24 cellular contexts compared by ENCODE assay signal in the genomic region with DNA sequence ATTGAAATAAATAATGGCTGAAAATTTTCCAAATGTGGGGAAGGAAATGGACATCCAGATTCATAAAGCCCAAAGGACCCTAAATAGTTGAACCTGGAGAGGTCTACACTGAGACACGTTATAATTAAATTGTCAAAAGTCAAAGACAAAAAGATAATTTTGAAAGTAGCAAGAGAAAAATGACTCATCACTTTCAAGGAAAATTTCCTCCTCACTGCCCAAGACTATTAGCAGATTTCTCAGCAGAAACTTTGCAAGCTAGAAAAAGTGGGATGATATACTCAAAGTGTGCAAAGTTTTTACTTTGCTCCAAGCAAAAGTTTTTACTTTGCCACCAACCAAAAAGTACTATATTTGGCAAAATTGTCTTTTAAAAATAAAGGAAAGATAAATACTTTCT. TPM values are rescaled to one million over a fixed set of nuclear protein-coding genes. Genes with fewer than 3 reads are reported as not detected.
DNase-seq lines count a peak whose midpoint lies in the region; ATAC-seq and TF ChIP-seq lines count a peak whose summit lies in the region.
"Had no signal": no experiment of that assay in that cellular context is flagged by ENCODE, and none has a peak within 500 bp of the region (broad histone marks: within the 10 kb centered on the region; RNA-seq: fewer than 3 reads in every experiment).

No MANE protein-coding gene starts in this region.

- no peaks in the 10 kb centered on the region for H3K36me3 ChIP-seq in HCT116 (ENCODE audit: control insufficient read depth in 1 of 2, insufficient read depth in 2 of 2, low read length in 2 of 2)
- H3K36me3 ChIP-seq: adrenal gland, cardiac muscle cell, ovary, SJSA1, thyroid gland had no signal

- DNase-seq in HCT116 (ENCODE audit: low read depth, low spot score): no peak
- DNase-seq in RPMI7951 (ENCODE audit: low read depth): peak; percentile 18
- peak; percentile 1 for DNase-seq in kidney glomerular epithelial cell (lab: John Stamatoyannopoulos, UW)
- no peak for DNase-seq in AG20443 (ENCODE audit: low spot score)
- no peak for DNase-seq in DMS 273 (lab: John Stamatoyannopoulos, UW; ENCODE audit: unreplicated experiment)
- DNase-seq: activated T-cell treated with anti-CD3 and anti-CD28 coated beads, Interleukin-2, amount 50 U/mL, for 1 hour; adrenal gland; DMS79; head of caudate nucleus; naive thymus-derived CD8-positive, alpha-beta T cell; NCI-H1092; NCI-H187 treated with DMSO at 0.1 percent for 48 hours; NCI-H748 treated with DMSO at 0.1 percent for 48 hours; ovary; right cardiac atrium; T-helper 1 cell; thyroid gland had no signal

- no peak for ATAC-seq in HCT116
- ATAC-seq: GM12878; left lobe of liver; naive thymus-derived CD8-positive, alpha-beta T cell; right cardiac atrium had no signal

- no peak overlapping the region for H3K4me3 ChIP-seq in HCT116 (replicated peaks in 1 of 2; ENCODE audit: low read depth in 1 of 2, low read length in 2 of 2)
- H3K4me3 ChIP-seq: adrenal gland, cardiac muscle cell, GM12878, ovary, SJSA1, thyroid gland had no signal

- peak overlapping the region; percentile 13 for H2AFZ ChIP-seq in HCT116 (ENCODE audit: low read depth, low read length, poor library complexity, severe bottlenecking)

- H3K9ac ChIP-seq in HCT116 (ENCODE audit: low read length): no peak overlapping the region

- no peaks in the 10 kb centered on the region for H3K9me3 ChIP-seq in HCT116 (ENCODE audit: control insufficient read depth in 1 of 2, insufficient read depth in 1 of 2, low read depth in 1 of 2, low read length in 2 of 2)
- H3K9me3 ChIP-seq: SJSA1, thyroid gland had no signal

- POLR2A ChIA-PET in HCT116 (lab: Charles Lee): interaction anchor here (1.0 kb wide), 1 partner anchor 58 kb away, joined by 3 read pairs; no protein-coding TSS in a partner anchor

- intact Hi-C loops in HCT116 (cut with micrococcal nuclease): no loop called here

- no peaks in the 10 kb centered on the region for H4K20me1 ChIP-seq in HCT116 (ENCODE audit: insufficient read depth)

- CTCF ChIA-PET in HCT116 (lab: Charles Lee): interaction anchor here (2.0 kb wide), 1 partner anchor 9 kb away, joined by 8 read pairs; no protein-coding TSS in a partner anchor

- TF ChIP-seq POLR2A in HCT116 (IDR thresholded peaks at IDR 0.05; ENCODE audit: borderline replicate concordance, extremely low read depth, insufficient read depth, insufficient read length): no peak

- H3K4me2 ChIP-seq in HCT116 (ENCODE audit: low read length): no peak overlapping the region

- no peak overlapping the region for H3K27ac ChIP-seq in HCT116 (ENCODE audit: low read depth, low read length)
- H3K27ac ChIP-seq: adrenal gland, cardiac muscle cell, ovary, SJSA1, thyroid gland had no signal

- H3K9me2 ChIP-seq in HCT116 (ENCODE audit: insufficient read depth): no peaks in the 10 kb centered on the region

- no peak for TF ChIP-seq RAD21 in HCT116 (IDR thresholded peaks at IDR 0.05; ENCODE audit: low read depth)

- H3K79me2 ChIP-seq in HCT116 (ENCODE audit: insufficient read depth, low read length): no peaks in the 10 kb centered on the region

- TF ChIP-seq CTCF in HCT116 (IDR thresholded peaks at IDR 0.05 in 2 of 3, conservative IDR thresholded peaks at IDR 0.05 in 1 of 3; ENCODE audit: borderline replicate concordance in 1 of 3, insufficient read depth in 1 of 3, low read depth in 2 of 3, low read length in 2 of 3): no peak

- no peaks in the 10 kb centered on the region for H3K27me3 ChIP-seq in HCT116 (ENCODE audit: insufficient read depth, low read length)
- H3K27me3 ChIP-seq: adrenal gland, ovary, SJSA1, thyroid gland had no signal

- H3K4me1 ChIP-seq in HCT116 (ENCODE audit: control insufficient read depth in 1 of 2, insufficient read depth in 2 of 2, low read length in 2 of 2): peaks cover 0 to 13% of the 10 kb centered on the region in 2 experiments; a peak in 2 of 4 replicates
- H3K4me1 ChIP-seq: adrenal gland, SJSA1 had no signal

- RAD21 ChIA-PET in HCT116 (lab: Charles Lee; ENCODE audit: low non-redundant PET in 1 of 2, low total read pairs in 2 of 2, uncharacterized antibody in 2 of 2, unreplicated experiment in 2 of 2): no interaction called here

- no TSS peak for BruUV-seq in HCT116 (replicated peaks; lab: Mats Ljungman, UMichigan)

TF ChIP-seq in HCT116, 20 proteins besides CTCF, POLR2A, EP300 and RAD21:
- no peak for TF ChIP-seq CBX3 (IDR thresholded peaks at IDR 0.05; ENCODE audit: low read depth)
- no peak for TF ChIP-seq JUND (IDR thresholded peaks at IDR 0.05)
- no peak for TF ChIP-seq ZNF274 (IDR thresholded peaks at IDR 0.05; ENCODE audit: low read depth, low read length)
- TF ChIP-seq, protein P1, sequence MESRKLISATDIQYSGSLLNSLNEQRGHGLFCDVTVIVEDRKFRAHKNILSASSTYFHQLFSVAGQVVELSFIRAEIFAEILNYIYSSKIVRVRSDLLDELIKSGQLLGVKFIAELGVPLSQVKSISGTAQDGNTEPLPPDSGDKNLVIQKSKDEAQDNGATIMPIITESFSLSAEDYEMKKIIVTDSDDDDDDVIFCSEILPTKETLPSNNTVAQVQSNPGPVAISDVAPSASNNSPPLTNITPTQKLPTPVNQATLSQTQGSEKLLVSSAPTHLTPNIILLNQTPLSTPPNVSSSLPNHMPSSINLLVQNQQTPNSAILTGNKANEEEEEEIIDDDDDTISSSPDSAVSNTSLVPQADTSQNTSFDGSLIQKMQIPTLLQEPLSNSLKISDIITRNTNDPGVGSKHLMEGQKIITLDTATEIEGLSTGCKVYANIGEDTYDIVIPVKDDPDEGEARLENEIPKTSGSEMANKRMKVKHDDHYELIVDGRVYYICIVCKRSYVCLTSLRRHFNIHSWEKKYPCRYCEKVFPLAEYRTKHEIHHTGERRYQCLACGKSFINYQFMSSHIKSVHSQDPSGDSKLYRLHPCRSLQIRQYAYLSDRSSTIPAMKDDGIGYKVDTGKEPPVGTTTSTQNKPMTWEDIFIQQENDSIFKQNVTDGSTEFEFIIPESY (IDR thresholded peaks at IDR 0.05; ENCODE audit: extremely low read depth, insufficient replicate concordance, low read length): no peak
- TF ChIP-seq CEBPB (IDR thresholded peaks at IDR 0.05; ENCODE audit: low read depth): no peak
- peak; percentile 23; the same call in 1 of the 2 replicates for TF ChIP-seq FOSL1 (IDR thresholded peaks at IDR 0.05; ENCODE audit: low read depth)
- TF ChIP-seq SRF (IDR thresholded peaks at IDR 0.05; ENCODE audit: low read depth): no peak

RNA-seq across cellular contexts. Expression of a gene that starts 15.9 kb away (rescaled TPM):
- not detected for total RNA-seq in HCT116 (2021; ENCODE audit: unreplicated experiment)
- polyA plus RNA-seq in HCT116 (2012): 0.29 and 0.30 TPM in 2 replicates
- not detected in 2 replicates for total RNA-seq in RPMI7951 (2014; rRNA removed; shearing (Covaris generic))
- total RNA-seq: adrenal gland; cardiac muscle cell; dermis microvascular lymphatic vessel endothelial cell; GM12878; left lobe of liver; LHCN-M2; naive thymus-derived CD8-positive, alpha-beta T cell; OCI-LY7; ovary; right cardiac atrium; SJSA1 had no signal
- polyA plus RNA-seq: adrenal gland; cardiac muscle cell; GM12878; naive thymus-derived CD8-positive, alpha-beta T cell; ovary; right cardiac atrium had no signal

RNA-seq across cellular contexts. Expression of a gene that starts 30.2 kb away (rescaled TPM):
- not detected for total RNA-seq in HCT116 (2021; ENCODE audit: unreplicated experiment)
- not detected in 2 replicates for polyA plus RNA-seq in HCT116 (2012)
- not detected in 2 replicates for total RNA-seq in RPMI7951 (2014; rRNA removed; shearing (Covaris generic))
- total RNA-seq: adrenal gland; dermis microvascular lymphatic vessel endothelial cell; left lobe of liver; LHCN-M2; naive thymus-derived CD8-positive, alpha-beta T cell; OCI-LY7; ovary; right cardiac atrium; SJSA1; thyroid gland had no signal
- polyA plus RNA-seq: adrenal gland; cardiac muscle cell; naive thymus-derived CD8-positive, alpha-beta T cell; ovary; right cardiac atrium had no signal

RNA-seq across cellular contexts. Expression of a gene that starts 45.7 kb away (rescaled TPM):
- 0.84 TPM for total RNA-seq in HCT116 (2021; ENCODE audit: unreplicated experiment)
- polyA plus RNA-seq in HCT116 (2012): 1.1 and 2.3 TPM in 2 replicates
- total RNA-seq in RPMI7951 (2014; rRNA removed; shearing (Covaris generic)): 0.72 and 0.88 TPM in 2 replicates
- total RNA-seq: cardiac muscle cell; naive thymus-derived CD8-positive, alpha-beta T cell; OCI-LY7; right cardiac atrium had no signal
- polyA plus RNA-seq: adrenal gland; cardiac muscle cell; naive thymus-derived CD8-positive, alpha-beta T cell; ovary; right cardiac atrium had no signal

RNA-seq across cellular contexts. Expression of a gene that starts 48.4 kb away (rescaled TPM):
- total RNA-seq in HCT116 (2021; ENCODE audit: unreplicated experiment): not detected
- polyA plus RNA-seq in HCT116 (2012): not detected in 2 replicates
- not detected in 2 replicates for total RNA-seq in RPMI7951 (2014; rRNA removed; shearing (Covaris generic))
- total RNA-seq: adrenal gland; cardiac muscle cell; dermis microvascular lymphatic vessel endothelial cell; GM12878; left lobe of liver; LHCN-M2; naive thymus-derived CD8-positive, alpha-beta T cell; OCI-LY7; ovary; right cardiac atrium; SJSA1; thyroid gland had no signal
- polyA plus RNA-seq: adrenal gland; cardiac muscle cell; GM12878; naive thymus-derived CD8-positive, alpha-beta T cell; ovary; right cardiac atrium had no signal

Comparison
In these comparisons a context has a peak if more than half of its experiments do, and no peak if none do; other contexts are left out.
1. DNase-seq: peak in RPMI7951 (single experiment) and kidney glomerular epithelial cell (single experiment); none in HCT116 (single experiment), AG20443 (single experiment) and DMS 273 (single experiment).